In the genomic region with DNA sequence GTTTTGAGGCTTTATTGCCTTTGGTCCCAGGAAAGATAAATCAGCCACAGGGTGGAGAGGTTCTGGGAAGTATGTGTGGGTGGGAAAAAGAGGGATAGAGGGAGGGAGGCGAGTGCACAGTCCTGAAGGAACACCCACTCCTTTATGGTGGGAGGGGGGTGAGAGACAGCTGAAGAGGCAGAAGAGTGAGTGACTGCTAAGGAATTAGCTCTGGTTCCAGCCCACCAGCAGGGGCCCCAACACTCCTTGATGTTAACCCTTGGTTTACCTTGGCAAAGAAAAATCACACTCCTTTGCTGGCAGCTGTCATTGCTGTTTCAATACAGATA, we compare ENCODE assay signal across 19 cellular contexts.
DNase-seq lines count a peak whose midpoint lies in the region; ATAC-seq and TF ChIP-seq lines count a peak whose summit lies in the region.
"Had no signal": no experiment of that assay in that cellular context is flagged by ENCODE, and none has a peak within 500 bp of the region (broad histone marks: within the 10 kb centered on the region; RNA-seq: fewer than 3 reads in every experiment).

No MANE protein-coding gene starts in this region.

- DNase-seq in HAP-1 (ENCODE audit: low spot score in 2 of 2), result peak; percentile 60 to 73
- peak; percentile 48 for DNase-seq in ecto neural progenitor cell (ENCODE audit: low spot score)
- DNase-seq in mucosa of descending colon, result no peak
- no peak for DNase-seq in stimulated activated CD4-positive, alpha-beta T cell treated with anti-CD3 and anti-CD28 coated beads, Interleukin-4, amount 100 ng/mL, for 1 hour
- DNase-seq in left lung, result no peak
- no peak for DNase-seq in AML-193 (lab: John Stamatoyannopoulos, UW)
- DNase-seq in NCI-H446 (lab: John Stamatoyannopoulos, UW), result no peak
- DNase-seq: activated CD4-positive, alpha-beta T cell treated with anti-CD3 and anti-CD28 coated beads, Interleukin-2, amount 50 U/mL, for 48 hours; activated naive CD4-positive, alpha-beta T cell treated with anti-CD3 and anti-CD28 coated beads, Interleukin-2, amount 10 ng/mL, durations not matched to agents 7 days and 5 days; activated T-cell treated with anti-CD3 and anti-CD28 coated beads, Interleukin-2, amount 50 U/mL, for 1 hour; CD8-positive, alpha-beta T cell; gastrocnemius medialis; KG1; NCI-H1092; NCI-H774; retina; stimulated activated naive CD8-positive, alpha-beta T cell treated with anti-CD3 and anti-CD28 coated beads, Interleukin-15, amount 100 ng/mL, for 72 hours had no signal

- TF ChIP-seq CTCF in 22Rv1 (IDR thresholded peaks at IDR 0.05) (no peak), mucosa of descending colon (IDR thresholded peaks at IDR 0.05) (no peak), left lung (IDR thresholded peaks at IDR 0.05) (no peak)

- H3K4me1 ChIP-seq in HAP-1 (peaks cover 33% of the 10 kb centered on the region), mucosa of descending colon (ENCODE audit: low read depth) (no peaks in the 10 kb centered on the region), left lung (no peaks in the 10 kb centered on the region)
- H3K4me1 ChIP-seq: gastrocnemius medialis had no signal

- H3K27me3 ChIP-seq in HAP-1 (ENCODE audit: low read depth) (no peaks in the 10 kb centered on the region), left lung (no peaks in the 10 kb centered on the region)
- H3K27me3 ChIP-seq: gastrocnemius medialis had no signal

- ATAC-seq in mucosa of descending colon (peak; percentile 24), left lung (no peak)
- ATAC-seq: CD8-positive, alpha-beta T cell; gastrocnemius medialis; natural killer cell treated with Interleukin-12 subunit alpha and Interleukin-12 subunit beta and Interleukin-15 and Interleukin-18, amount 100 ng/mL, for 72 hours; stimulated activated naive CD8-positive, alpha-beta T cell treated with anti-CD3 and anti-CD28 coated beads, Interleukin-15, amount 100 ng/mL, for 72 hours had no signal

- in situ Hi-C loops in HAP-1 (cut with MboI; ENCODE audit: low sequenced_read_pairs), result no loop called here

- H3K36me3 ChIP-seq in HAP-1 (replicated peaks), result no peaks in the 10 kb centered on the region
- H3K36me3 ChIP-seq in mucosa of descending colon (ENCODE audit: low read depth), result no peaks in the 10 kb centered on the region
- H3K36me3 ChIP-seq in left lung, result no peaks in the 10 kb centered on the region
- H3K36me3 ChIP-seq: gastrocnemius medialis had no signal

- H3K27ac ChIP-seq in 22Rv1 (peak overlapping the region; percentile 46), left lung (no peak overlapping the region)
- H3K27ac ChIP-seq: gastrocnemius medialis had no signal

- H3K4me3 ChIP-seq in HAP-1 (no peak overlapping the region), mucosa of descending colon (no peak overlapping the region), left lung (no peak overlapping the region)
- H3K4me3 ChIP-seq: gastrocnemius medialis had no signal

- H3K9me3 ChIP-seq in HAP-1 (no peaks in the 10 kb centered on the region), mucosa of descending colon (no peaks in the 10 kb centered on the region), left lung (no peaks in the 10 kb centered on the region)
- H3K9me3 ChIP-seq: gastrocnemius medialis had no signal

- intact Hi-C loops in mucosa of descending colon (cut with DNase I, micrococcal nuclease), result no loop called here
- intact Hi-C loops in left lung (cut with DNase I), result no loop called here

Comparison
In these comparisons a context has a peak if more than half of its experiments do, and no peak if none do; other contexts are left out.
1. DNase-seq: peak in HAP-1 (2 of 2) and ecto neural progenitor cell (single experiment); none in mucosa of descending colon (0 of 3), stimulated activated CD4-positive, alpha-beta T cell treated with anti-CD3 and anti-CD28 coated beads, Interleukin-4, amount 100 ng/mL, for 1 hour (single experiment), left lung (0 of 2), AML-193 (0 of 2) and NCI-H446 (0 of 2).